ENCODE assay signal across 1 cellular context in genomic region chr13:59368652-59369051, GRCh38.
TF ChIP-seq lines count a peak whose summit lies in the region.

No MANE protein-coding gene starts in this region.

TF ChIP-seq in H1, 55 proteins besides CTCF, POLR2A, EP300 and RAD21:
- TF ChIP-seq CREB1 (IDR thresholded peaks at IDR 0.05) = no peak
- no peak for TF ChIP-seq TEAD4 (IDR thresholded peaks at IDR 0.05; ENCODE audit: low read depth, low read length)
- TF ChIP-seq KDM4A (IDR thresholded peaks at IDR 0.05; ENCODE audit: low read depth, low read length, severe bottlenecking) = no peak
- TF ChIP-seq CEBPB (IDR thresholded peaks at IDR 0.05; ENCODE audit: low read depth, low read length) = no peak
- no peak for TF ChIP-seq BACH1 (IDR thresholded peaks at IDR 0.05; ENCODE audit: low read length)
- TF ChIP-seq JUN (IDR thresholded peaks at IDR 0.05; ENCODE audit: low read depth, low read length) = no peak
- TF ChIP-seq JUND (IDR thresholded peaks at IDR 0.05; ENCODE audit: low read length) = no peak
- no peak for TF ChIP-seq RBBP5 (IDR thresholded peaks at IDR 0.05; ENCODE audit: borderline replicate concordance, low read depth, low read length)
- no peak for TF ChIP-seq GABPA (IDR thresholded peaks at IDR 0.05; ENCODE audit: borderline replicate concordance, insufficient read depth, low read length)
- TF ChIP-seq SRF (IDR thresholded peaks at IDR 0.05; ENCODE audit: low read depth, low read length) = no peak
- no peak for TF ChIP-seq CBX8 (IDR thresholded peaks at IDR 0.05; ENCODE audit: borderline replicate concordance, low read depth, low read length)
- no peak for TF ChIP-seq GTF2F1 (IDR thresholded peaks at IDR 0.05; ENCODE audit: borderline replicate concordance, low read depth, low read length)
- TF ChIP-seq SP1 (IDR thresholded peaks at IDR 0.05; ENCODE audit: low read depth, low read length) = no peak
- no peak for TF ChIP-seq CHD2 (IDR thresholded peaks at IDR 0.05; ENCODE audit: low read length)
- TF ChIP-seq HDAC6 (IDR thresholded peaks at IDR 0.05; ENCODE audit: low read depth, low read length) = no peak
- TF ChIP-seq EGR1 (IDR thresholded peaks at IDR 0.05; ENCODE audit: borderline replicate concordance, low read depth, low read length) = no peak
- TF ChIP-seq EZH2 (IDR thresholded peaks at IDR 0.05; ENCODE audit: low read depth, low read length, severe bottlenecking) = no peak
- no peak for TF ChIP-seq ATF2 (IDR thresholded peaks at IDR 0.05; ENCODE audit: low read length)
- TF ChIP-seq YY1 (IDR thresholded peaks at IDR 0.05; ENCODE audit: low read depth, low read length) = no peak
- no peak for TF ChIP-seq HDAC2 (IDR thresholded peaks at IDR 0.05; ENCODE audit: borderline replicate concordance in 1 of 2, low read depth in 2 of 2, low read length in 2 of 2)
